ENCODE assay signal across 10 cellular contexts in the genomic region with DNA sequence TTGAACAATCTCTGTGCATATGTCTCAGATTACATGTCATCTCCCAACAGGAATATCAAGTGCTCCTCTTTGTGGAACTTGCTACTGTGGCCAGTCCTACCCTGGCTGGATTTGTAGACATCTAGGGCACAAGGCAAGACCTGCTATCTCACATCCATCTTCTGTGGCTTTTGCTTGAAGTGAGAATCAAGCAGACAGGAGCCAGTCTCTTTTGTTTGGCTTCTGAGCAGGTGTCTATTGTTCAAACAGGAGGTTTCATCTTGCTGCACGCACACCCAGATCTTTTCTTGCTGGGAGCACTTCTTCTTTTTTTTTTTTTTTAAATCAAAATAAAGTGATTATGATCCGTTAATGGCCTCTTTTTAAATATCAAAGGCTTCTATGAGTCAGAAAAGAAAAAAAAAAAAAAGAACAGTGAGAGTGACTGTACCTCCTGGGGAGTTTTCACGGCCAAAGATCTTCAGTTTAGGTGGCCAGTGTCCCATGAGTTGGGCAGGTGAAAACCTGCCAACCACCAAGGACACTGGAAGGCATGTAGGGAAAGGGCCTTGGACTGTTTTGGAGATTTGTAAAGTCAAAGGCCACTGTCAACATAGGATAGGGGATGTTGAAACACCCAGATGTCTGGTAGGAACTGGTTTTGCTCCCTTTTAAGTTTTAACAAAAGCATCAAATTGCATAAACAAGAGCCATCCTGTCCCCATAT.
DNase-seq lines count a peak whose midpoint lies in the region; ATAC-seq and TF ChIP-seq lines count a peak whose summit lies in the region.
"Had no signal": no experiment of that assay in that cellular context is flagged by ENCODE, and none has a peak within 500 bp of the region (broad histone marks: within the 10 kb centered on the region; RNA-seq: fewer than 3 reads in every experiment).

No MANE protein-coding gene starts in this region.

- H3K4me3 Mint-ChIP-seq in activated CD4-positive, alpha-beta T cell treated with anti-CD3 and anti-CD28 coated beads, Interleukin-2, amount 10 ng/mL, durations not matched to agents 24 days and 14 days: peak overlapping the region; percentile 12
- no peak overlapping the region for H3K4me3 Mint-ChIP-seq in stimulated activated effector memory CD8-positive, alpha-beta T cell treated with anti-CD3 and anti-CD28 coated beads, Interleukin-12 subunit alpha, Interleukin-12 subunit beta, amount 100 ng/mL, for 72 hours

- no peaks in the 10 kb centered on the region for H3K27me3 Mint-ChIP-seq in activated CD4-positive, alpha-beta T cell treated with anti-CD3 and anti-CD28 coated beads, Interleukin-2, amount 10 ng/mL, durations not matched to agents 24 days and 14 days

- CTCF ChIA-PET in OCI-LY7 (lab: Charles Lee; ENCODE audit: unreplicated experiment): no interaction called here

- H3K4me3 ChIP-seq in OCI-LY7 (ENCODE audit: low read depth, low read length, poor library complexity, severe bottlenecking): no peak overlapping the region

- H3K36me3 ChIP-seq in OCI-LY7 (ENCODE audit: insufficient read depth, low read length): no peaks in the 10 kb centered on the region

- H2AFZ ChIP-seq in OCI-LY7 (ENCODE audit: low read length): no peak overlapping the region

- no peak for ATAC-seq in stimulated activated effector memory CD8-positive, alpha-beta T cell treated with anti-CD3 and anti-CD28 coated beads, Interleukin-12 subunit alpha, Interleukin-12 subunit beta, amount 100 ng/mL, for 72 hours
- no peak for ATAC-seq in HG03097 (IDR thresholded peaks at IDR 0.05; ENCODE audit: low FRiP score, unreplicated experiment)
- no peak for ATAC-seq in HG03196 (IDR thresholded peaks at IDR 0.05; ENCODE audit: unreplicated experiment)
- ATAC-seq: sciatic nerve had no signal

- H3K9me3 ChIP-seq in OCI-LY7 (ENCODE audit: low read length): no peaks in the 10 kb centered on the region

- DNase-seq in activated CD4-positive, alpha-beta T cell treated with anti-CD3 and anti-CD28 coated beads, Interleukin-2, amount 10 ng/mL, durations not matched to agents 24 days and 14 days: peak; percentile 73
- no peak for DNase-seq in activated CD4-positive, alpha-beta T cell treated with anti-CD3 and anti-CD28 coated beads, Interleukin-2, amount 50 U/mL, for 48 hours
- DNase-seq in OCI-LY7 (ENCODE audit: low spot score) (peak; percentile 37), hypothalamus (lab: John Stamatoyannopoulos, UW) (no peak)
- DNase-seq in central memory CD4-positive, alpha-beta T cell: peak; percentile 69
- DNase-seq in stimulated activated effector memory CD8-positive, alpha-beta T cell treated with anti-CD3 and anti-CD28 coated beads, Interleukin-12 subunit alpha, Interleukin-12 subunit beta, amount 100 ng/mL, for 72 hours (ENCODE audit: low spot score in 2 of 2): no peak
- DNase-seq: NCI-H82 had no signal

- POLR2A ChIA-PET in OCI-LY7 (lab: Charles Lee): interaction anchor here (1.4 kb wide), 1 partner anchor 34 kb away, joined by 4 read pairs; no protein-coding TSS in a partner anchor

- no peaks in the 10 kb centered on the region for H3K79me2 ChIP-seq in OCI-LY7 (ENCODE audit: insufficient read depth, low read depth, low read length)

- H3K4me1 ChIP-seq in OCI-LY7 (ENCODE audit: insufficient read depth, low read length, poor library complexity, severe bottlenecking): no peaks in the 10 kb centered on the region

- no peak for TF ChIP-seq CTCF in OCI-LY7 (conservative IDR thresholded peaks at IDR 0.05; ENCODE audit: low read length)

- peaks cover 39% of the 10 kb centered on the region for H3K4me1 Mint-ChIP-seq in activated CD4-positive, alpha-beta T cell treated with anti-CD3 and anti-CD28 coated beads, Interleukin-2, amount 10 ng/mL, durations not matched to agents 24 days and 14 days
- H3K4me1 Mint-ChIP-seq in stimulated activated effector memory CD8-positive, alpha-beta T cell treated with anti-CD3 and anti-CD28 coated beads, Interleukin-12 subunit alpha, Interleukin-12 subunit beta, amount 100 ng/mL, for 72 hours: peaks cover 48% of the 10 kb centered on the region

- no peaks in the 10 kb centered on the region for H3K9me3 Mint-ChIP-seq in activated CD4-positive, alpha-beta T cell treated with anti-CD3 and anti-CD28 coated beads, Interleukin-2, amount 10 ng/mL, durations not matched to agents 24 days and 14 days
- no peaks in the 10 kb centered on the region for H3K9me3 Mint-ChIP-seq in stimulated activated effector memory CD8-positive, alpha-beta T cell treated with anti-CD3 and anti-CD28 coated beads, Interleukin-12 subunit alpha, Interleukin-12 subunit beta, amount 100 ng/mL, for 72 hours

- no peaks in the 10 kb centered on the region for H3K9me2 ChIP-seq in OCI-LY7 (ENCODE audit: insufficient read depth, low read length)

- H3K4me2 ChIP-seq in OCI-LY7 (ENCODE audit: low read length): no peak overlapping the region

- H3K27ac ChIP-seq in OCI-LY7 (ENCODE audit: low read depth, low read length, poor library complexity, severe bottlenecking): no peak overlapping the region

- intact Hi-C loops in activated CD4-positive, alpha-beta T cell treated with anti-CD3 and anti-CD28 coated beads, Interleukin-2, amount 10 ng/mL, durations not matched to agents 24 days and 14 days (cut with micrococcal nuclease): loop anchor here (5.0 kb wide), 1 partner anchor 40 kb away; no protein-coding TSS in a partner anchor
- intact Hi-C loops in OCI-LY7 (cut with micrococcal nuclease; ENCODE audit: unreplicated experiment): no loop called here

- peak overlapping the region; percentile 64 for H3K27ac Mint-ChIP-seq in activated CD4-positive, alpha-beta T cell treated with anti-CD3 and anti-CD28 coated beads, Interleukin-2, amount 10 ng/mL, durations not matched to agents 24 days and 14 days
- H3K27ac Mint-ChIP-seq in stimulated activated effector memory CD8-positive, alpha-beta T cell treated with anti-CD3 and anti-CD28 coated beads, Interleukin-12 subunit alpha, Interleukin-12 subunit beta, amount 100 ng/mL, for 72 hours: peak overlapping the region; percentile 88

- BruUV-seq in OCI-LY7 (replicated peaks; lab: Mats Ljungman, UMichigan): no TSS peak

- H4K20me1 ChIP-seq in OCI-LY7 (ENCODE audit: insufficient read depth, low read length): no peaks in the 10 kb centered on the region

- H3K36me3 Mint-ChIP-seq in activated CD4-positive, alpha-beta T cell treated with anti-CD3 and anti-CD28 coated beads, Interleukin-2, amount 10 ng/mL, durations not matched to agents 24 days and 14 days (ENCODE audit: low read depth): peaks cover 88% of the 10 kb centered on the region
- peaks cover 100% of the 10 kb centered on the region for H3K36me3 Mint-ChIP-seq in stimulated activated effector memory CD8-positive, alpha-beta T cell treated with anti-CD3 and anti-CD28 coated beads, Interleukin-12 subunit alpha, Interleukin-12 subunit beta, amount 100 ng/mL, for 72 hours

Comparison
In these comparisons a context has a peak if more than half of its experiments do, and no peak if none do; other contexts are left out.
1. DNase-seq: peak in activated CD4-positive, alpha-beta T cell treated with anti-CD3 and anti-CD28 coated beads, Interleukin-2, amount 10 ng/mL, durations not matched to agents 24 days and 14 days (single experiment), OCI-LY7 (single experiment) and central memory CD4-positive, alpha-beta T cell (single experiment); none in activated CD4-positive, alpha-beta T cell treated with anti-CD3 and anti-CD28 coated beads, Interleukin-2, amount 50 U/mL, for 48 hours (0 of 2), stimulated activated effector memory CD8-positive, alpha-beta T cell treated with anti-CD3 and anti-CD28 coated beads, Interleukin-12 subunit alpha, Interleukin-12 subunit beta, amount 100 ng/mL, for 72 hours (0 of 2) and hypothalamus (0 of 51).